In genomic region chr3:41190509-41191284, GRCh38 we compare ENCODE assay signal across 21 cellular contexts. TPM values are rescaled to one million over a fixed set of nuclear protein-coding genes. Genes with fewer than 3 reads are reported as not detected.
A peak's percentile ranks its signal among the peaks of the same experiment; 100 is the strongest.
DNase-seq lines count a peak whose midpoint lies in the region; ATAC-seq and TF ChIP-seq lines count a peak whose summit lies in the region.
"Had no signal": no experiment of that assay in that cellular context is flagged by ENCODE, and none has a peak within 500 bp of the region (broad histone marks: within the 10 kb centered on the region; RNA-seq: fewer than 3 reads in every experiment).

No MANE protein-coding gene starts in this region.

- DNase-seq in activated CD4-positive, alpha-beta T cell treated with anti-CD3 and anti-CD28 coated beads for 48 hours: peak; percentile 24
- DNase-seq in activated CD4-positive, alpha-beta T cell treated with anti-CD3 and anti-CD28 coated beads, Interleukin-2, amount 50 U/mL, for 1 hour: no peak
- DNase-seq in neural progenitor cell (ENCODE audit: low spot score): no peak
- DNase-seq in pons (ENCODE audit: low spot score): no peak
- no peak for DNase-seq in Right ventricle myocardium superior
- DNase-seq in NCI-H1417 (lab: John Stamatoyannopoulos, UW): no peak
- DNase-seq: DND-41, Karpas-422, kidney glomerular epithelial cell, mucosa of descending colon, NCI-H1417 treated with DMSO at 0.1 percent for 48 hours, SHP77, T-helper 2 cell had no signal

- H3K4me2 ChIP-seq in neural progenitor cell: no peak overlapping the region
- H3K4me2 ChIP-seq: hepatocyte had no signal

- no peaks in the 10 kb centered on the region for H3K79me2 ChIP-seq in neural progenitor cell (ENCODE audit: low read depth)
- H3K79me2 ChIP-seq: hepatocyte had no signal

- H3K4me3 ChIP-seq in neural progenitor cell: no peak overlapping the region
- H3K4me3 ChIP-seq: cardiac muscle cell, hepatocyte, mucosa of descending colon had no signal

- no peaks in the 10 kb centered on the region for H3K36me3 ChIP-seq in neural progenitor cell
- H3K36me3 ChIP-seq: cardiac muscle cell had no signal

- H3K36me3 Mint-ChIP-seq in neural progenitor cell: no peaks in the 10 kb centered on the region
- H3K36me3 Mint-ChIP-seq: type B pancreatic cell had no signal

- no peaks in the 10 kb centered on the region for H3K27me3 ChIP-seq in neural progenitor cell
- H3K27me3 ChIP-seq: cardiac muscle cell, hepatocyte had no signal

- H3K4me1 Mint-ChIP-seq in neural progenitor cell: peaks cover 30% of the 10 kb centered on the region

- H3K4me3 Mint-ChIP-seq in neural progenitor cell: no peak overlapping the region
- H3K4me3 Mint-ChIP-seq: type B pancreatic cell had no signal

- no peak overlapping the region for H3K27ac ChIP-seq in neural progenitor cell
- H3K27ac ChIP-seq: C4-2B, cardiac muscle cell, hepatocyte had no signal

- TF ChIP-seq CTCF in neural progenitor cell (IDR thresholded peaks at IDR 0.05): no peak

- H3K27me3 Mint-ChIP-seq in neural progenitor cell (ENCODE audit: insufficient read depth, low read depth): peaks cover 5% of the 10 kb centered on the region

- no peaks in the 10 kb centered on the region for H3K9me3 Mint-ChIP-seq in neural progenitor cell
- H3K9me3 Mint-ChIP-seq: type B pancreatic cell had no signal

- no peaks in the 10 kb centered on the region for H3K9me3 ChIP-seq in neural progenitor cell (ENCODE audit: low read depth)
- H3K9me3 ChIP-seq: mucosa of descending colon had no signal

- no peaks in the 10 kb centered on the region for H3F3A ChIP-seq in neural progenitor cell (ENCODE audit: low read depth)

- peak; percentile 68 for ATAC-seq in GM19395 (IDR thresholded peaks at IDR 0.05; ENCODE audit: unreplicated experiment)
- peak; percentile 61 for ATAC-seq in HG03354 (IDR thresholded peaks at IDR 0.05; ENCODE audit: poor library complexity, severe bottlenecking, unreplicated experiment)
- ATAC-seq in Right ventricle myocardium superior (ENCODE audit: poor library complexity): no peak
- ATAC-seq: activated CD4-positive, CD25-positive, alpha-beta regulatory T cell treated with anti-CD3 and anti-CD28 coated beads, Interleukin-2, amount 50 U/mL, for 24 hours; HCT116; mucosa of descending colon had no signal

- peak overlapping the region; percentile 0 for H2AFZ ChIP-seq in neural progenitor cell (replicated peaks)
- H2AFZ ChIP-seq: hepatocyte had no signal

- no peaks in the 10 kb centered on the region for H4K20me1 ChIP-seq in neural progenitor cell (ENCODE audit: low read depth)

- H3K9ac ChIP-seq in neural progenitor cell: no peak overlapping the region

- peak overlapping the region; percentile 64 for H3K27ac Mint-ChIP-seq in neural progenitor cell
- H3K27ac Mint-ChIP-seq: type B pancreatic cell had no signal

- H3K4me1 ChIP-seq in neural progenitor cell: peaks cover 14% of the 10 kb centered on the region

- intact Hi-C loops in Right ventricle myocardium superior (cut with DNase I): loop anchor here (5.0 to 10.0 kb wide), 2 partner anchors 216 to 308 kb away; no protein-coding TSS in a partner anchor

RNA-seq across cellular contexts. Expression of gene CTNNB1, which starts 8.6 kb away (rescaled TPM):
- 566 and 688 TPM in 2 replicates for total RNA-seq in neural progenitor cell (ENCODE audit: low replicate concordance)
- 152 TPM for total RNA-seq in Right ventricle myocardium superior
